Comparison of ENCODE assay signal across 8 cellular contexts in genomic region chr10:101061814-101062230, GRCh38. TPM values are rescaled to one million over a fixed set of nuclear protein-coding genes. Genes with fewer than 3 reads are reported as not detected.
DNase-seq lines count a peak whose midpoint lies in the region; ATAC-seq and TF ChIP-seq lines count a peak whose summit lies in the region.

Gene KAZALD1 (plus strand): TSS chr10:101061989. CDS start chr10:101062593, 604 bp downstream.

- no peak for ATAC-seq in effector memory CD8-positive, alpha-beta T cell (replicated peaks)
- ATAC-seq in GM19328 (IDR thresholded peaks at IDR 0.05; ENCODE audit: unreplicated experiment) (no peak), GM19467 (IDR thresholded peaks at IDR 0.05; ENCODE audit: unreplicated experiment) (no peak), HG03175 (IDR thresholded peaks at IDR 0.05; ENCODE audit: unreplicated experiment) (no peak)

- DNase-seq in M059J (ENCODE audit: low read depth) = no peak
- DNase-seq in effector memory CD8-positive, alpha-beta T cell = no peak
- DNase-seq in nephron progenitor cell = peak; percentile 67
- no peak for DNase-seq in NK-92 treated with Interleukin-12 subunit alpha and Interleukin-12 subunit beta, amount 100 ng/mL, for 24 hours (lab: John Stamatoyannopoulos, UW)

- peak within 1 kb of the TSS; percentile 99 for H3K27ac ChIP-seq in C4-2B

- no peak for TF ChIP-seq CTCF in C4-2B (conservative IDR thresholded peaks at IDR 0.05)
- TF ChIP-seq CTCF in nephron progenitor cell (IDR thresholded peaks at IDR 0.05) = no peak

- peaks cover 11% of the 10 kb centered on the region for H3K36me3 Mint-ChIP-seq in effector memory CD8-positive, alpha-beta T cell (ENCODE audit: insufficient read depth)
- H3K36me3 Mint-ChIP-seq in nephron progenitor cell (ENCODE audit: low read depth) = no peaks in the 10 kb centered on the region

- H3K9me3 Mint-ChIP-seq in effector memory CD8-positive, alpha-beta T cell = no peaks in the 10 kb centered on the region
- no peaks in the 10 kb centered on the region for H3K9me3 Mint-ChIP-seq in nephron progenitor cell

- H3K4me1 Mint-ChIP-seq in effector memory CD8-positive, alpha-beta T cell (ENCODE audit: low read depth in 2 of 2) = peaks cover 17 to 28% of the 10 kb centered on the region in 2 donors
- H3K4me1 Mint-ChIP-seq in nephron progenitor cell = peaks cover 59% of the 10 kb centered on the region

- peak within 1 kb of the TSS; percentile 85 to 95 for H3K27ac Mint-ChIP-seq in effector memory CD8-positive, alpha-beta T cell
- peak within 1 kb of the TSS; percentile 96 for H3K27ac Mint-ChIP-seq in nephron progenitor cell

- H3K27me3 Mint-ChIP-seq in effector memory CD8-positive, alpha-beta T cell = peaks cover 30 to 36% of the 10 kb centered on the region in 2 donors
- peaks cover 53% of the 10 kb centered on the region for H3K27me3 Mint-ChIP-seq in nephron progenitor cell (ENCODE audit: low read depth, poor library complexity)

- H3K4me3 Mint-ChIP-seq in effector memory CD8-positive, alpha-beta T cell = peak within 1 kb of the TSS; percentile 94
- peak within 1 kb of the TSS; percentile 92 for H3K4me3 Mint-ChIP-seq in nephron progenitor cell

RNA-seq across cellular contexts. Expression of gene KAZALD1, which starts in this region (rescaled TPM):
- 6.7 and 12.5 TPM in 2 replicates for total RNA-seq in M059J (2014; rRNA removed; shearing (Covaris generic))
